13 cellular contexts compared by ENCODE assay signal in genomic region chr3:169865176-169865800, GRCh38. TPM values are rescaled to one million over a fixed set of nuclear protein-coding genes. Genes with fewer than 3 reads are reported as not detected.
DNase-seq lines count a peak whose midpoint lies in the region; ATAC-seq and TF ChIP-seq lines count a peak whose summit lies in the region.
"Had no signal": no experiment of that assay in that cellular context is flagged by ENCODE, and none has a peak within 500 bp of the region (broad histone marks: within the 10 kb centered on the region; RNA-seq: fewer than 3 reads in every experiment).

No MANE protein-coding gene starts in this region.

- H3K4me1 ChIP-seq in upper lobe of right lung = peaks cover 3% of the 10 kb centered on the region
- H3K4me1 ChIP-seq: uterus had no signal

- no peaks in the 10 kb centered on the region for H3K36me3 ChIP-seq in upper lobe of right lung
- H3K36me3 ChIP-seq: uterus had no signal

- no peaks in the 10 kb centered on the region for H3K27me3 ChIP-seq in upper lobe of right lung
- H3K27me3 ChIP-seq: Peyer's patch, uterus had no signal

- intact Hi-C loops in upper lobe of right lung (cut with DNase I) = no loop called here

- TF ChIP-seq POLR2A in NB4 (IDR thresholded peaks at IDR 0.05; ENCODE audit: extremely low read depth, insufficient read length) = no peak

- H3K27ac ChIP-seq in upper lobe of right lung = no peak overlapping the region
- H3K27ac ChIP-seq: skin epidermis, uterus had no signal

- ATAC-seq in upper lobe of right lung = peak; percentile 65

- DNase-seq in stimulated activated CD4-positive, alpha-beta T cell treated with anti-CD3 and anti-CD28 coated beads, Interleukin-4, amount 100 ng/mL, for 1 hour = peak; percentile 7
- no peak for DNase-seq in stimulated activated CD4-positive, alpha-beta T cell treated with anti-CD3 and anti-CD28 coated beads, Interleukin-2, amount 100 ng/mL, for 48 hours
- peak; percentile 62 for DNase-seq in NB4 (ENCODE audit: low read depth)
- peak; percentile 7 for DNase-seq in activated naive CD8-positive, alpha-beta T cell treated with anti-CD3 and anti-CD28 coated beads, Interleukin-2, amount 50 U/mL, for 16 hours (ENCODE audit: low read depth, low spot score)
- no peak for DNase-seq in upper lobe of right lung
- DNase-seq in NCI-H1105 treated with DMSO at 0.1 percent for 48 hours (lab: John Stamatoyannopoulos, UW) = no peak
- DNase-seq in C1 segment of cervical spinal cord (lab: John Stamatoyannopoulos, UW) = no peak
- no peak for DNase-seq in occipital lobe (lab: John Stamatoyannopoulos, UW)
- DNase-seq: NCI-H1092, Peyer's patch, uterus had no signal

- TF ChIP-seq CTCF in NB4 (IDR thresholded peaks at IDR 0.05; ENCODE audit: low read depth, low read length) (no peak), upper lobe of right lung (IDR thresholded peaks at IDR 0.05) (no peak)

- no peak overlapping the region for H3K4me3 ChIP-seq in NB4 (ENCODE audit: low read depth, low read length)
- no peak overlapping the region for H3K4me3 ChIP-seq in upper lobe of right lung
- H3K4me3 ChIP-seq: Peyer's patch, skin epidermis, uterus had no signal

- no peaks in the 10 kb centered on the region for H3K9me3 ChIP-seq in upper lobe of right lung
- H3K9me3 ChIP-seq: Peyer's patch, uterus had no signal

RNA-seq across cellular contexts. Expression of gene LRRC31, which starts 4.4 kb away (rescaled TPM):
- 1.7 TPM for total RNA-seq in upper lobe of right lung
- total RNA-seq in occipital lobe = not detected
- total RNA-seq: endothelial cell of umbilical vein had no signal

RNA-seq across cellular contexts. Expression of gene SAMD7, which starts 46.1 kb away (rescaled TPM):
- total RNA-seq in upper lobe of right lung = not detected
- total RNA-seq in occipital lobe = not detected
- total RNA-seq: endothelial cell of umbilical vein, Peyer's patch, uterus had no signal

RNA-seq across cellular contexts. Expression of gene LRRC34, which starts 52.6 kb away (rescaled TPM):
- total RNA-seq in upper lobe of right lung (0.98 TPM), occipital lobe (8.1 TPM)

RNA-seq across cellular contexts. Expression of gene LRRIQ4, which starts 52.6 kb away (rescaled TPM):
- total RNA-seq in upper lobe of right lung (0.29 TPM), occipital lobe (0.31 TPM)
- total RNA-seq: endothelial cell of umbilical vein, Peyer's patch had no signal

Comparison
In these comparisons a context has a peak if more than half of its experiments do, and no peak if none do; other contexts are left out.
1. DNase-seq: peak in stimulated activated CD4-positive, alpha-beta T cell treated with anti-CD3 and anti-CD28 coated beads, Interleukin-4, amount 100 ng/mL, for 1 hour (single experiment), NB4 (single experiment) and activated naive CD8-positive, alpha-beta T cell treated with anti-CD3 and anti-CD28 coated beads, Interleukin-2, amount 50 U/mL, for 16 hours (single experiment); none in stimulated activated CD4-positive, alpha-beta T cell treated with anti-CD3 and anti-CD28 coated beads, Interleukin-2, amount 100 ng/mL, for 48 hours (0 of 2), upper lobe of right lung (single experiment), NCI-H1105 treated with DMSO at 0.1 percent for 48 hours (single experiment), C1 segment of cervical spinal cord (0 of 14) and occipital lobe (single experiment).